ENCODE assay signal across 8 cellular contexts in the genomic region with DNA sequence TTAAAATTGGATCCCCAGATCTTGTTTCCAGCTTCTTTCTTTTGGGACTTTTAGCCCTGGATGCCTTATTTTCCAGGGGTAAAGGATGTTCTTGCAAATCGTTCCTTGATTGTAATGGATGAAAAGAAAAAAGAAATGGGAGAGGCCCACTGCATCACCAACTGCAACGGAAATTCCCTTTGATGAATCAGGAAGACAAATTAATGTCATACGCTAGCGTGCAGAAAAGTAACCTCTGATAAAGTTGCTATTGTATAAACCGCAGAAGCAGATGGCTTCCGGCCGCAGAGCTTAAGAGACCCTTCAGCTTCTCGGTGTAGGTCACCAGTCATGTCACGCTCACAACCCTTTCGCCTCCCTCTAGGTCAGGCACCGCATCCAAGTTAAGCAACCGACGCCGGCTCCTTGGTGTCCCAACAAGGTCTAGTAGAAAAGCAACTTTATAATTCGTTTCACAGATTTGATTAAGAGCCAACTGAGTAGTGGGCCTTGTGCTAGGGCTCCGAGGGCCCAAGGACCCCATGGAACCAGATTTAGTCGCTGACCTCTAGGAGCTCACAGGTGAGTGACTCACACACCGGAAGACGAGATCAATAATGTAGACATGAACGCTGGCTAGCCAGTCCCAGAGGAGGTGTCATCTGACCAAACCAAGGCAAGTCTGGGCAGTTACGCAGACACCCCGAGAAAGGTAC. TPM values are rescaled to one million over a fixed set of nuclear protein-coding genes. Genes with fewer than 3 reads are reported as not detected.
A peak's percentile ranks its signal among the peaks of the same experiment; 100 is the strongest.
DNase-seq lines count a peak whose midpoint lies in the region; ATAC-seq, FAIRE-seq and TF ChIP-seq lines count a peak whose summit lies in the region.

No MANE protein-coding gene starts in this region.

- POLR2A ChIA-PET in GM12878 (lab: Charles Lee) = interaction anchor here (0.8 to 2.4 kb wide), 10 partner anchors 9 to 77 kb away, joined by 3 to 13 read pairs (median 5); a partner anchor contains a TSS

- H3K27ac ChIP-seq in HUES64 (ENCODE audit: low read depth, low read length) (peak overlapping the region; percentile 100), GM12878 (ENCODE audit: control insufficient read depth, insufficient read depth) (peak overlapping the region; percentile 99)

- H3K9me3 ChIP-seq in HUES64 (ENCODE audit: insufficient read depth, low read depth, low read length) (no peaks in the 10 kb centered on the region), GM12878 (replicated peaks; ENCODE audit: control insufficient read depth, insufficient read depth, low read length) (no peaks in the 10 kb centered on the region)

- H3K9ac ChIP-seq in HUES64 (ENCODE audit: low read depth, low read length) (peak overlapping the region; percentile 99), GM12878 (ENCODE audit: control insufficient read depth, insufficient read depth, low read length) (peak overlapping the region; percentile 100)

- no peaks in the 10 kb centered on the region for H4K20me1 ChIP-seq in GM12878 (ENCODE audit: control insufficient read depth, insufficient read depth)

- CTCF ChIA-PET in GM12878 (lab: Yijun Ruan, JAX) = interaction anchor here (0.8 to 10.4 kb wide), 24 partner anchors 10 to 481 kb away, joined by 3 to 110 read pairs (median 9); a partner anchor contains a TSS

- H3K36me3 Mint-ChIP-seq in immature natural killer cell = no peaks in the 10 kb centered on the region

- WGBS in HUES64 = 3% methylated on average over 22 of the region's 22 CpGs
- WGBS in GM12878 (ENCODE audit: insufficient coverage, insufficient replicate concordance, low lambda C conversion rate, missing lambda C conversion rate) = 2% methylated on average over 22 of the region's 22 CpGs

- ATAC-seq in GM21515 (IDR thresholded peaks at IDR 0.05; ENCODE audit: unreplicated experiment) = peak; percentile 48
- ATAC-seq in GM12878 = peak; percentile 55

- no peaks in the 10 kb centered on the region for H3K9me3 Mint-ChIP-seq in immature natural killer cell

- H3K4me3 Mint-ChIP-seq in immature natural killer cell = peak overlapping the region; percentile 93 to 99 (median 98)

- SMC1A ChIA-PET in GM12878 (lab: Charles Lee; ENCODE audit: uncharacterized antibody, unreplicated experiment) = interaction anchor here (0.6 to 4.0 kb wide), 19 partner anchors 8 to 1101 kb away, joined by 3 to 49 read pairs (median 4); a partner anchor contains a TSS

- peak; percentile 79 for DNase-seq in DMS79 treated with DMSO at 0.1 percent for 48 hours (lab: John Stamatoyannopoulos, UW)
- DNase-seq in T-helper 22 cell (ENCODE audit: low read depth) = peak; percentile 80
- peak; percentile 66 for DNase-seq in GM12878 (ENCODE audit: low read depth, low spot score)
- DNase-seq in immature natural killer cell = peak; percentile 81 to 83 (median 82)
- DNase-seq in stimulated activated CD4-positive, alpha-beta T cell treated with anti-CD3 and anti-CD28 coated beads, Interleukin-1b, Interleukin-23, amount 100 ng/mL, for 24 hours (ENCODE audit: low read depth in 4 of 4, low spot score in 1 of 4) = peak; percentile 55 to 61 (median 59)
- DNase-seq in NCI-H446 treated with DMSO at 0.1 percent for 48 hours (lab: John Stamatoyannopoulos, UW) = no peak

- no TSS peak for BruUV-seq in GM12878 (replicated peaks; lab: Mats Ljungman, UMichigan)

- H3K4me1 ChIP-seq in HUES64 (ENCODE audit: insufficient read depth, low read length) (peaks cover 17% of the 10 kb centered on the region), GM12878 (ENCODE audit: control insufficient read depth, insufficient read depth, low read length) (peaks cover 9% of the 10 kb centered on the region)

- H2AFZ ChIP-seq in GM12878 (ENCODE audit: control insufficient read depth, low read depth, low read length) = no peak overlapping the region; the same call in 1 of the 2 replicates

- H3K27ac Mint-ChIP-seq in immature natural killer cell = peak overlapping the region; percentile 96 to 100 (median 99)

- peaks cover 22 to 37% (median 36%) of the 10 kb centered on the region in 3 donors for H3K27me3 Mint-ChIP-seq in immature natural killer cell (ENCODE audit: low read depth in 3 of 3)

- TF ChIP-seq CTCF in GM12878 (IDR thresholded peaks at IDR 0.05 in 2 of 3, conservative IDR thresholded peaks at IDR 0.05 in 1 of 3; ENCODE audit: control insufficient read depth in 2 of 3, extremely low read depth in 1 of 3, insufficient read depth in 1 of 3, low read depth in 3 of 3, low read length in 3 of 3) = no peak

- H3K4me3 ChIP-seq in HUES64 (ENCODE audit: low read length) (peak overlapping the region; percentile 94), GM12878 (peak overlapping the region; percentile 77)

- in situ Hi-C loops in GM12878 (cut with MboI) = loop anchor here (5.0 to 25.0 kb wide), 5 partner anchors 527 to 1240 kb away; a partner anchor contains a TSS

- no peak for TF ChIP-seq RAD21 in GM12878 (IDR thresholded peaks at IDR 0.05; ENCODE audit: insufficient read depth, low read depth, low read length)

- H3K27me3 ChIP-seq in HUES64 (ENCODE audit: insufficient read depth, low read length) (no peaks in the 10 kb centered on the region), GM12878 (replicated peaks in 1 of 2; ENCODE audit: control insufficient read depth in 2 of 2, insufficient read depth in 2 of 2, low read length in 1 of 2) (no peaks in the 10 kb centered on the region)

- H3K4me1 Mint-ChIP-seq in immature natural killer cell = peaks cover 74 to 83% of the 10 kb centered on the region in 2 donors

- H3K4me2 ChIP-seq in GM12878 (ENCODE audit: control insufficient read depth, insufficient read depth) = peak overlapping the region; percentile 98

- RAD21 ChIA-PET in GM12878 (lab: Charles Lee; ENCODE audit: unreplicated experiment) = interaction anchor here (1.0 to 3.3 kb wide), 10 partner anchors 9 to 211 kb away, joined by 3 to 28 read pairs (median 6); no protein-coding TSS in a partner anchor

- intact Hi-C loops in GM12878 (cut with micrococcal nuclease; ENCODE audit: unreplicated experiment) = loop anchor here (1.0 to 10.0 kb wide), 10 partner anchors 69 to 977 kb away; a partner anchor contains a TSS

- peaks cover 80% of the 10 kb centered on the region for H3K79me2 ChIP-seq in GM12878 (ENCODE audit: control insufficient read depth, insufficient read depth, low read length)

- FAIRE-seq in GM12878 (lab: Jason Lieb, UNC) = peak; percentile 27

- peak; percentile 90 for TF ChIP-seq POLR2A in GM12878 (IDR thresholded peaks at IDR 0.05; ENCODE audit: low read depth, low read length)

- TF ChIP-seq EP300 in GM12878 (IDR thresholded peaks at IDR 0.05; ENCODE audit: borderline replicate concordance in 1 of 2, control insufficient read depth in 1 of 2, low read depth in 2 of 2, low read length in 2 of 2) = peak; percentile 96 to 98; a peak in 3 of 4 replicates

- H3K36me3 ChIP-seq in HUES64 (ENCODE audit: insufficient read depth, low read length) (peaks cover 4% of the 10 kb centered on the region; the same call in 1 of the 2 replicates), GM12878 (ENCODE audit: control insufficient read depth in 2 of 2, insufficient read depth in 2 of 2, low read length in 1 of 2) (no peaks in the 10 kb centered on the region)

RNA-seq across cellular contexts. Expression of a gene that starts 1.3 kb away (rescaled TPM):
- 22.8 TPM for polyA plus RNA-seq in HUES64 (2013, experiment 1 of 2)
- polyA plus RNA-seq in HUES64 (2013, experiment 2 of 2) = 23.6 TPM
- total RNA-seq in GM12878 (2013; cell fraction: nucleolus; rRNA removed) = 42.4 and 42.7 TPM in 2 replicates
- 34.8 and 40.7 TPM in 2 replicates for total RNA-seq in GM12878 (2014; rRNA removed)
- total RNA-seq in GM12878 (2014; rRNA removed; fragmentation: Illumina TruSeq; extraction: Trizol) = 40.7 and 41.0 TPM in 2 replicates
- 40.7 and 41.3 TPM in 2 replicates for total RNA-seq in GM12878 (2021)
- 14.5 TPM for polyA plus RNA-seq in GM12878 (2011; ENCODE audit: low read depth)
- 40.5 and 53.1 TPM in 2 replicates for polyA plus RNA-seq in GM12878 (2011; rRNA removed)
- polyA plus RNA-seq in GM12878 (2011; cell fraction: cytosol; rRNA removed) = 17.2 and 20.7 TPM in 2 replicates
- polyA plus RNA-seq in GM12878 (2011; cell fraction: nucleus; rRNA removed) = 31.1 and 32.9 TPM in 2 replicates
- 22.0 and 22.3 TPM in 2 replicates for polyA plus RNA-seq in GM12878 (2012)
- 54.1 and 63.7 TPM in 2 replicates for polyA plus RNA-seq in GM12878 (2014; fragmentation: Illumina TruSeq; extraction: Trizol)
- 10 to 100 TPM; 15.6 to 21.4 TPM for polyA plus RNA-seq in GM12878 (2014; fragmentation: Nextera tagmentation; extraction: Ambion mirVana)
- 25.7 and 28.7 TPM in 2 replicates for polyA plus RNA-seq in GM12878 (2014; rRNA removed)
- polyA plus RNA-seq in GM12878 (2016; fragmentation: Nextera tagmentation; extraction: Ambion mirVana) = 10 to 100 TPM; 12.9 to 14.3 TPM
- 28.9 and 29.1 TPM in 2 replicates for polyA minus RNA-seq in GM12878 (2011; rRNA and poly(A)+ RNA removed)
- 10.6 and 15.2 TPM in 2 replicates for polyA minus RNA-seq in GM12878 (2011; cell fraction: cytosol; rRNA and poly(A)+ RNA removed)
- polyA minus RNA-seq in GM12878 (2011; cell fraction: nucleus; rRNA and poly(A)+ RNA removed) = 21.0 and 32.7 TPM in 2 replicates
- polyA plus RNA-seq in immature natural killer cell = 10 to 100 TPM in 2 of 3 donors, 1 to 10 TPM in 1; 6.6 to 15.4 (median 10.8) TPM

RNA-seq across cellular contexts. Expression of a gene that starts 1.9 kb away (rescaled TPM):
- polyA plus RNA-seq in HUES64 (2013, experiment 1 of 2) = 1.1 TPM
- polyA plus RNA-seq in HUES64 (2013, experiment 2 of 2) = 1.7 TPM
- 224 and 269 TPM in 2 replicates for total RNA-seq in GM12878 (2013; cell fraction: nucleolus; rRNA removed)
- total RNA-seq in GM12878 (2014; rRNA removed) = 131 and 142 TPM in 2 replicates
- total RNA-seq in GM12878 (2014; rRNA removed; fragmentation: Illumina TruSeq; extraction: Trizol) = 189 and 193 TPM in 2 replicates
- 154 and 164 TPM in 2 replicates for total RNA-seq in GM12878 (2021)
- polyA plus RNA-seq in GM12878 (2011; ENCODE audit: low read depth) = 125 TPM
- 324 and 342 TPM in 2 replicates for polyA plus RNA-seq in GM12878 (2011; rRNA removed)
- polyA plus RNA-seq in GM12878 (2011; cell fraction: cytosol; rRNA removed) = 274 and 296 TPM in 2 replicates
- 183 and 185 TPM in 2 replicates for polyA plus RNA-seq in GM12878 (2011; cell fraction: nucleus; rRNA removed)
- 143 and 162 TPM in 2 replicates for polyA plus RNA-seq in GM12878 (2012)
- 349 and 479 TPM in 2 replicates for polyA plus RNA-seq in GM12878 (2014; fragmentation: Illumina TruSeq; extraction: Trizol)
- polyA plus RNA-seq in GM12878 (2014; fragmentation: Nextera tagmentation; extraction: Ambion mirVana) = 100 to 1,000 TPM; 175 to 268 TPM
- polyA plus RNA-seq in GM12878 (2014; rRNA removed) = 189 and 214 TPM in 2 replicates
- 100 to 1,000 TPM; 196 to 207 TPM for polyA plus RNA-seq in GM12878 (2016; fragmentation: Nextera tagmentation; extraction: Ambion mirVana)
- 256 and 266 TPM in 2 replicates for polyA minus RNA-seq in GM12878 (2011; rRNA and poly(A)+ RNA removed)
- 41.6 and 57.9 TPM in 2 replicates for polyA minus RNA-seq in GM12878 (2011; cell fraction: cytosol; rRNA and poly(A)+ RNA removed)
- polyA minus RNA-seq in GM12878 (2011; cell fraction: nucleus; rRNA and poly(A)+ RNA removed) = 110 and 141 TPM in 2 replicates
- 100 to 1,000 TPM; 153 to 217 (median 197) TPM for polyA plus RNA-seq in immature natural killer cell

RNA-seq across cellular contexts. Expression of a gene that starts 44.9 kb away (rescaled TPM):
- 1.0 TPM for polyA plus RNA-seq in HUES64 (2013, experiment 1 of 2)
- 0.76 TPM for polyA plus RNA-seq in HUES64 (2013, experiment 2 of 2)
- total RNA-seq in GM12878 (2013; cell fraction: nucleolus; rRNA removed) = 12.1 and 12.9 TPM in 2 replicates
- 2.3 and 2.6 TPM in 2 replicates for total RNA-seq in GM12878 (2014; rRNA removed)
- total RNA-seq in GM12878 (2014; rRNA removed; fragmentation: Illumina TruSeq; extraction: Trizol) = 2.2 and 2.8 TPM in 2 replicates
- total RNA-seq in GM12878 (2021) = 1.6 and 2.1 TPM in 2 replicates
- 0.98 TPM for polyA plus RNA-seq in GM12878 (2011; ENCODE audit: low read depth)
- polyA plus RNA-seq in GM12878 (2011; rRNA removed) = 0.76 and 1.2 TPM in 2 replicates
- polyA plus RNA-seq in GM12878 (2011; cell fraction: cytosol; rRNA removed) = 0.20 and 0.27 TPM in 2 replicates
- polyA plus RNA-seq in GM12878 (2011; cell fraction: nucleus; rRNA removed) = 4.3 and 4.7 TPM in 2 replicates
- polyA plus RNA-seq in GM12878 (2012) = 0.58 and 1.3 TPM in 2 replicates
- 0.60 and 1.2 TPM in 2 replicates for polyA plus RNA-seq in GM12878 (2014; fragmentation: Illumina TruSeq; extraction: Trizol)
- under 1 TPM; 0.16 to 0.20 TPM for polyA plus RNA-seq in GM12878 (2014; fragmentation: Nextera tagmentation; extraction: Ambion mirVana)
- 0.69 and 1.2 TPM in 2 replicates for polyA plus RNA-seq in GM12878 (2014; rRNA removed)
- polyA plus RNA-seq in GM12878 (2016; fragmentation: Nextera tagmentation; extraction: Ambion mirVana) = under 1 TPM; 0.47 to 0.68 TPM
- 7.1 and 8.1 TPM in 2 replicates for polyA minus RNA-seq in GM12878 (2011; rRNA and poly(A)+ RNA removed)
- not detected in 2 replicates for polyA minus RNA-seq in GM12878 (2011; cell fraction: cytosol; rRNA and poly(A)+ RNA removed)
- polyA minus RNA-seq in GM12878 (2011; cell fraction: nucleus; rRNA and poly(A)+ RNA removed) = 19.9 and 25.2 TPM in 2 replicates
- under 1 TPM in 1 of 3 donors, not detected in 2; 0.46 TPM for polyA plus RNA-seq in immature natural killer cell
